ENCODE assay signal across 9 cellular contexts in the genomic region with DNA sequence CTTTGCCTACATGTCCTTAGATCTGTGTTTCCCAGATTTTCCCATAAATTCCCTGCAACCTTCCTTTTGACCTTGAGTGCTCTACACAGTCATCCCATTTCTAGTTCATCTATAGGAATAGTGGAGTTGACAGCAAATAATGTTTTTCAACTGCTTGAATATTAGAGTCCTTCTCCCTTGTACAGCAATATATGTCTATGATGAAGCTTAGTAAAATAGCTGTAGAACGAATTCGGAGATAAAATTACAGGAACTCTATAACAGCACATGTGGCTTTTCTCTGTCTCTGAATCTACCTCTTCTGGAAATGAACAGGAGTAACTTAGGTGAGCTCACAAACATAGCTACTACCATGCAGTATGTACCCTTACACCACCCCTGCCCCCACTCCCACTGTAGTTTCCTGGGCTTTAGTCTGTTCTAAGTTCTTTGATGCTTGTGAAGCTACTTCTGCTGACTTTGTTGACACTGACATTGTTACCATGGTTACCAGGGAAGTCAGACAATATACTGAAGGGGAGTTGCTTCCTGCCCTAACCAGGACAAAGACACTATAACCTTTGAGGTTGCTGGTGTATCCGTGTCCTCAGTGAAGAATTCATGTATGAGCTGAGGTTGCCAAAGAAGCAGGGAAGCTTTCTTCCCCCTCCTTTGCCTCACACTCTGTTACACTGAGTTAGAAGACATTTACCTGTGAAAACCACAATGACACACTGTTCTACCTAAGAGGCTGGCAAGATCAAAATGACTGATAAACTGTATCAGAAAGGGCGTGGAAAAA. TPM values are rescaled to one million over a fixed set of nuclear protein-coding genes. Genes with fewer than 3 reads are reported as not detected.
A peak's percentile ranks its signal among the peaks of the same experiment; 100 is the strongest.
DNase-seq lines count a peak whose midpoint lies in the region; ATAC-seq and TF ChIP-seq lines count a peak whose summit lies in the region.
"Had no signal": no experiment of that assay in that cellular context is flagged by ENCODE, and none has a peak within 500 bp of the region (broad histone marks: within the 10 kb centered on the region; RNA-seq: fewer than 3 reads in every experiment).

No MANE protein-coding gene starts in this region.

- peak; percentile 93 for ATAC-seq in activated CD8-positive, alpha-beta T cell treated with anti-CD3 and anti-CD28 coated beads for 36 hours
- peak; percentile 75 to 90 (median 80) for ATAC-seq in heart right ventricle
- no peak for ATAC-seq in GM21423 (IDR thresholded peaks at IDR 0.05; ENCODE audit: unreplicated experiment)
- ATAC-seq in HG03095 (IDR thresholded peaks at IDR 0.05; ENCODE audit: unreplicated experiment), result no peak
- ATAC-seq: Panc1 had no signal

- no peak for TF ChIP-seq EP300 in suprapubic skin (IDR thresholded peaks at IDR 0.05)

- no peaks in the 10 kb centered on the region for H3K36me3 Mint-ChIP-seq in activated CD8-positive, alpha-beta T cell treated with anti-CD3 and anti-CD28 coated beads for 36 hours (ENCODE audit: low read depth)

- H3K4me3 Mint-ChIP-seq in activated CD8-positive, alpha-beta T cell treated with anti-CD3 and anti-CD28 coated beads for 36 hours, result no peak overlapping the region

- no peaks in the 10 kb centered on the region for H3K27me3 Mint-ChIP-seq in activated CD8-positive, alpha-beta T cell treated with anti-CD3 and anti-CD28 coated beads for 36 hours

- H3K36me3 ChIP-seq in heart right ventricle, result no peaks in the 10 kb centered on the region
- no peaks in the 10 kb centered on the region for H3K36me3 ChIP-seq in suprapubic skin

- H3K9me3 ChIP-seq in heart right ventricle, result peaks cover 0 to 15% (median 0%) of the 10 kb centered on the region in 11 donors
- no peaks in the 10 kb centered on the region for H3K9me3 ChIP-seq in suprapubic skin

- H3K27ac ChIP-seq in heart right ventricle (peak overlapping the region in 9 of 10 donors; percentile 26 to 69 (median 36)), suprapubic skin (no peak overlapping the region)

- H3K4me1 ChIP-seq in heart right ventricle (peaks cover 0 to 40% (median 17%) of the 10 kb centered on the region in 9 donors), suprapubic skin (peaks cover 7% of the 10 kb centered on the region)

- DNase-seq in NCI-H748 (lab: John Stamatoyannopoulos, UW; ENCODE audit: unreplicated experiment), result peak; percentile 74
- DNase-seq in NCI-H748 treated with DMSO at 0.1 percent for 48 hours (lab: John Stamatoyannopoulos, UW), result no peak
- peak; percentile 74 for DNase-seq in activated CD8-positive, alpha-beta T cell treated with anti-CD3 and anti-CD28 coated beads for 36 hours
- peak in 1 of 2 donors; percentile 32 for DNase-seq in heart right ventricle
- DNase-seq in stimulated activated CD4-positive, alpha-beta T cell treated with anti-CD3 and anti-CD28 coated beads, TNF-alpha, amount 100 ng/mL, for 4 hours (ENCODE audit: low read depth in 3 of 3), result peak; percentile 4 to 45 (median 40)
- DNase-seq in suprapubic skin (ENCODE audit: low spot score in 2 of 2), result no peak

- peak overlapping the region; percentile 64 for H3K27ac Mint-ChIP-seq in activated CD8-positive, alpha-beta T cell treated with anti-CD3 and anti-CD28 coated beads for 36 hours

- intact Hi-C loops in activated CD8-positive, alpha-beta T cell treated with anti-CD3 and anti-CD28 coated beads for 36 hours (cut with micrococcal nuclease), result no loop called here
- intact Hi-C loops in heart right ventricle (cut with DNase I), result loop anchor here in 1 of 10 donors (5.0 kb wide), 1 partner anchor 38 kb away; the partner anchor contains the start of gene SHLD1

- no peak for TF ChIP-seq POLR2A in suprapubic skin (IDR thresholded peaks at IDR 0.05)

- peaks cover 10% of the 10 kb centered on the region for H3K9me3 Mint-ChIP-seq in activated CD8-positive, alpha-beta T cell treated with anti-CD3 and anti-CD28 coated beads for 36 hours

- TF ChIP-seq CTCF in activated CD8-positive, alpha-beta T cell treated with anti-CD3 and anti-CD28 coated beads for 36 hours (IDR thresholded peaks at IDR 0.05), result no peak
- TF ChIP-seq CTCF in heart right ventricle (IDR thresholded peaks at IDR 0.05) (no peak), suprapubic skin (IDR thresholded peaks at IDR 0.05) (no peak)

- POLR2A ChIA-PET in activated CD8-positive, alpha-beta T cell treated with anti-CD3 and anti-CD28 coated beads for 36 hours (lab: Charles Lee), result interaction anchor here (0.6 to 1.3 kb wide), 4 partner anchors 13 to 151 kb away, joined by 3 to 4 read pairs (median 3); no protein-coding TSS in a partner anchor

- CTCF ChIA-PET in activated CD8-positive, alpha-beta T cell treated with anti-CD3 and anti-CD28 coated beads for 36 hours (lab: Charles Lee), result interaction anchor here (1.0 kb wide), 2 partner anchors 24 to 186 kb away, joined by 3 read pairs; no protein-coding TSS in a partner anchor

- WGBS in heart right ventricle, 2 donors, result 47 to 60% methylated on average over 4 of the region's 4 CpGs
- WGBS in suprapubic skin, result 49% methylated on average over 4 of the region's 4 CpGs

- H3K4me3 ChIP-seq in heart right ventricle (no peak overlapping the region), suprapubic skin (no peak overlapping the region)

- H3K4me1 Mint-ChIP-seq in activated CD8-positive, alpha-beta T cell treated with anti-CD3 and anti-CD28 coated beads for 36 hours (ENCODE audit: low read depth), result peaks cover 28% of the 10 kb centered on the region

- no peaks in the 10 kb centered on the region for H3K27me3 ChIP-seq in heart right ventricle
- H3K27me3 ChIP-seq in suprapubic skin, result no peaks in the 10 kb centered on the region

RNA-seq across cellular contexts. Expression of gene SHLD1, which starts 35.8 kb away (rescaled TPM):
- 1 to 10 TPM; 6.5 to 6.9 TPM for total RNA-seq in activated CD8-positive, alpha-beta T cell treated with anti-CD3 and anti-CD28 coated beads for 36 hours
- total RNA-seq in heart right ventricle (1 to 10 TPM; 3.2 to 8.5 (median 4.8) TPM), suprapubic skin (1 to 10 TPM; 3.3 to 3.9 (median 3.7) TPM)
- 1 to 10 TPM; 4.0 to 6.9 TPM for polyA plus RNA-seq in heart right ventricle

Comparison
In these comparisons a context has a peak if more than half of its experiments do, and no peak if none do; other contexts are left out.
1. DNase-seq: peak in NCI-H748 (single experiment), activated CD8-positive, alpha-beta T cell treated with anti-CD3 and anti-CD28 coated beads for 36 hours (single experiment) and stimulated activated CD4-positive, alpha-beta T cell treated with anti-CD3 and anti-CD28 coated beads, TNF-alpha, amount 100 ng/mL, for 4 hours (3 of 3); none in NCI-H748 treated with DMSO at 0.1 percent for 48 hours (single experiment) and suprapubic skin (0 of 2).
2. ATAC-seq: peak in activated CD8-positive, alpha-beta T cell treated with anti-CD3 and anti-CD28 coated beads for 36 hours (single experiment) and heart right ventricle (8 of 8); none in GM21423 (single experiment) and HG03095 (single experiment).